ENCODE assay signal across 8 cellular contexts in the genomic region with DNA sequence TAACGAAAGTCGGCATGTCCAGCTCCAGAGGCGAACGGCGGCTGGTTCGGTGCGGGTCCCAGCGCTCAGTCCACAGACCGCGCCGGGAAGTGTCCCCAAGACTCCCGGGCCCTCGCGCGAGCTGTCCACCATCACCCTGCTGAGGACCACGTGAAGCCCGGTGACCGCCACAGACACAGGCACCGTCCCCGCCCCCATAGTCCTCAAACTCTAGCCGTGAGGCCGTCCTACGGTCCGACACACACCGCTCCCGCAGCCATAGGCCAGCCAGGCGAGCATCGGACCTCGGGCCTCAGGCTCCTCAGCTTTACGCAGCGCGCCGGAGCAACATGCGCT. TPM values are rescaled to one million over a fixed set of nuclear protein-coding genes. Genes with fewer than 3 reads are reported as not detected.
DNase-seq lines count a peak whose midpoint lies in the region; TF ChIP-seq lines count a peak whose summit lies in the region.

No MANE protein-coding gene starts in this region.

- peak overlapping the region; percentile 82 for H3K27ac ChIP-seq in substantia nigra (ENCODE audit: low read depth, low read length, poor library complexity, severe bottlenecking)

- H3K27ac Mint-ChIP-seq in activated T-cell treated with anti-CD3 and anti-CD28 coated beads, Interleukin-2, amount 50 U/mL, for 24 hours, result peak overlapping the region; percentile 98
- H3K27ac Mint-ChIP-seq in HFFc6 (peak overlapping the region; percentile 96), brain (peak overlapping the region; percentile 97 to 99 (median 97))

- H3K36me3 ChIP-seq in kidney epithelial cell (ENCODE audit: control insufficient read depth, insufficient read depth, low read length), result peaks cover 2% of the 10 kb centered on the region

- H3K27me3 ChIP-seq in kidney epithelial cell (ENCODE audit: control insufficient read depth, insufficient read depth, low read length), result no peaks in the 10 kb centered on the region

- H3K4me3 Mint-ChIP-seq in activated T-cell treated with anti-CD3 and anti-CD28 coated beads, Interleukin-2, amount 50 U/mL, for 24 hours, result peak overlapping the region; percentile 93
- H3K4me3 Mint-ChIP-seq in HFFc6 (peak overlapping the region; percentile 95), brain (peak overlapping the region; percentile 93 to 96 (median 96))

- H3K9me3 Mint-ChIP-seq in activated T-cell treated with anti-CD3 and anti-CD28 coated beads, Interleukin-2, amount 50 U/mL, for 24 hours, result no peaks in the 10 kb centered on the region
- no peaks in the 10 kb centered on the region for H3K9me3 Mint-ChIP-seq in HFFc6
- peaks cover 0 to 5% (median 0%) of the 10 kb centered on the region in 5 experiments for H3K9me3 Mint-ChIP-seq in brain

- peak overlapping the region; percentile 92 for H3K4me3 ChIP-seq in kidney epithelial cell (ENCODE audit: low read depth, low read length)

- TF ChIP-seq CTCF in HFFc6 (IDR thresholded peaks at IDR 0.05) (no peak), brain (conservative IDR thresholded peaks at IDR 0.05) (no peak), kidney epithelial cell (IDR thresholded peaks at IDR 0.05; ENCODE audit: insufficient read depth, low read length, poor library complexity, severe bottlenecking) (no peak)

- H3K36me3 Mint-ChIP-seq in activated T-cell treated with anti-CD3 and anti-CD28 coated beads, Interleukin-2, amount 50 U/mL, for 24 hours (ENCODE audit: low read depth), result peaks cover 51% of the 10 kb centered on the region
- H3K36me3 Mint-ChIP-seq in HFFc6 (ENCODE audit: low read depth) (peaks cover 27% of the 10 kb centered on the region), brain (peaks cover 40% of the 10 kb centered on the region)

- H3K27me3 Mint-ChIP-seq in activated T-cell treated with anti-CD3 and anti-CD28 coated beads, Interleukin-2, amount 50 U/mL, for 24 hours, result no peaks in the 10 kb centered on the region
- peaks cover 1% of the 10 kb centered on the region for H3K27me3 Mint-ChIP-seq in HFFc6 (ENCODE audit: insufficient read depth)
- H3K27me3 Mint-ChIP-seq in brain, result peaks cover 24% of the 10 kb centered on the region

- no peak for DNase-seq in activated T-cell treated with anti-CD3 and anti-CD28 coated beads, Interleukin-2, amount 50 U/mL, for 24 hours
- no peak for DNase-seq in activated T-cell treated with anti-CD3 and anti-CD28 coated beads, Interleukin-2, amount 50 U/mL, for 48 hours
- DNase-seq in HFFc6 (peak; percentile 32), NCI-H146 (lab: John Stamatoyannopoulos, UW) (peak; percentile 71), kidney epithelial cell (ENCODE audit: low read depth) (no peak), substantia nigra (lab: John Stamatoyannopoulos, UW) (peak in 25 of 49 donors; percentile 31 to 74 (median 61)), Ammon's horn (ENCODE audit: low spot score) (no peak)

- H3K4me1 Mint-ChIP-seq in activated T-cell treated with anti-CD3 and anti-CD28 coated beads, Interleukin-2, amount 50 U/mL, for 24 hours (ENCODE audit: low read depth), result peaks cover 32% of the 10 kb centered on the region
- H3K4me1 Mint-ChIP-seq in HFFc6 (ENCODE audit: low read depth) (peaks cover 23% of the 10 kb centered on the region), brain (peaks cover 23% of the 10 kb centered on the region)

RNA-seq across cellular contexts. Expression of a gene that starts 0.5 kb away (rescaled TPM):
- total RNA-seq in HFFc6 (2021; fragmentation: NEBNext Ultra II Directional; extraction: Animal tissue kit (Norgen Biotek cat#: 25700)), result 10 to 100 TPM in 1 of 6 experiments, 1 to 10 TPM in 5; 7.6 to 10.1 (median 8.7) TPM
- polyA plus RNA-seq in brain (ENCODE audit: insufficient read depth, low read depth, low replicate concordance), result 8.8 TPM
- total RNA-seq in kidney epithelial cell, result 17.9 and 19.1 TPM in 2 replicates

RNA-seq across cellular contexts. Expression of a gene that starts 10.0 kb away (rescaled TPM):
- total RNA-seq in HFFc6 (2021; fragmentation: NEBNext Ultra II Directional; extraction: Animal tissue kit (Norgen Biotek cat#: 25700)), result 100 to 1,000 TPM; 103 to 144 (median 138) TPM
- 190 TPM for polyA plus RNA-seq in brain (ENCODE audit: insufficient read depth, low read depth, low replicate concordance)
- total RNA-seq in kidney epithelial cell, result 81.0 and 120 TPM in 2 replicates

Comparison
In these comparisons a context has a peak if more than half of its experiments do, and no peak if none do; other contexts are left out.
1. DNase-seq: peak in HFFc6 (single experiment), NCI-H146 (single experiment) and substantia nigra (25 of 49); none in activated T-cell treated with anti-CD3 and anti-CD28 coated beads, Interleukin-2, amount 50 U/mL, for 24 hours (single experiment), activated T-cell treated with anti-CD3 and anti-CD28 coated beads, Interleukin-2, amount 50 U/mL, for 48 hours (0 of 2), kidney epithelial cell (single experiment) and Ammon's horn (single experiment).
2. Peak in every context shown above with its lines, with median percentiles within 50 percentile points of each other: H3K27ac Mint-ChIP-seq and H3K4me3 Mint-ChIP-seq.